12 cellular contexts compared by ENCODE assay signal in the genomic region with DNA sequence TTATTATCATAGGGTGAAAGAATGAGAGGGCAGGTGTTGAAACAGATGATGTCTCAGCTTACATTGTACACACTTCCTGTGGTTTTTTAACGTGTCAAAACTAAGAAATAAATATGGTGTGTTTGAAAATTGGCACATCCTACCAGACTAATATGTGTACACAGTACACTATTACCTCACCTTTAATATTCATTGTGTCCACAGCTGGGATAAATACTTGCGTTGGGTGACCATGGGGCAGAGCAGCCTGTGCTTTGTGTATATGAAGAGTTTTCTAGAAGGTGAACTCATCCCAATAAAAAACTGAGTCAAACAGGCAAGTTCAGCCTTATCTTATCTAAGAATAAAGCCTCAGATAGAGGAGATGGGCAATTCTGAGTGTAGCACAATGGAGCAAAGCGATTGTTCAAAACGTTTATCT. TPM values are rescaled to one million over a fixed set of nuclear protein-coding genes. Genes with fewer than 3 reads are reported as not detected.
DNase-seq lines count a peak whose midpoint lies in the region; ATAC-seq lines count a peak whose summit lies in the region.
"Had no signal": no experiment of that assay in that cellular context is flagged by ENCODE, and none has a peak within 500 bp of the region (broad histone marks: within the 10 kb centered on the region; RNA-seq: fewer than 3 reads in every experiment).

No MANE protein-coding gene starts in this region.

- POLR2A ChIA-PET in naive thymus-derived CD4-positive, alpha-beta T cell (lab: Charles Lee) = no interaction called here

- no peaks in the 10 kb centered on the region for H3K36me3 ChIP-seq in naive thymus-derived CD4-positive, alpha-beta T cell (ENCODE audit: control insufficient read depth in 2 of 3, insufficient read depth in 3 of 3, low read length in 3 of 3)
- H3K36me3 ChIP-seq: esophagus muscularis mucosa had no signal

- no peaks in the 10 kb centered on the region for H3K9me3 ChIP-seq in naive thymus-derived CD4-positive, alpha-beta T cell (ENCODE audit: control insufficient read depth in 2 of 3, low read length in 3 of 3)
- H3K9me3 ChIP-seq: esophagus muscularis mucosa had no signal

- no peak overlapping the region for H3K27ac ChIP-seq in naive thymus-derived CD4-positive, alpha-beta T cell (ENCODE audit: low read depth, low read length)
- H3K27ac ChIP-seq: esophagus muscularis mucosa had no signal

- ATAC-seq in GM19351 (IDR thresholded peaks at IDR 0.05; ENCODE audit: unreplicated experiment) (peak; percentile 87), HG03108 (IDR thresholded peaks at IDR 0.05; ENCODE audit: unreplicated experiment) (peak; percentile 92)
- ATAC-seq in naive thymus-derived CD4-positive, alpha-beta T cell = peak; percentile 74
- ATAC-seq: HCT116 had no signal

- CTCF ChIA-PET in naive thymus-derived CD4-positive, alpha-beta T cell (lab: Charles Lee) = no interaction called here

- H3K27me3 Mint-ChIP-seq in naive thymus-derived CD4-positive, alpha-beta T cell = peaks cover 0 to 4% (median 0%) of the 10 kb centered on the region in 5 donors

- peak overlapping the region in 1 of 10 donors; percentile 4 for H3K4me3 Mint-ChIP-seq in naive thymus-derived CD4-positive, alpha-beta T cell

- H3K4me1 Mint-ChIP-seq in naive thymus-derived CD4-positive, alpha-beta T cell = peaks cover 7 to 20% (median 17%) of the 10 kb centered on the region in 7 donors

- no peak overlapping the region for H3K4me3 ChIP-seq in naive thymus-derived CD4-positive, alpha-beta T cell (ENCODE audit: low read length)
- H3K4me3 ChIP-seq: esophagus muscularis mucosa had no signal

- peak; percentile 94 for DNase-seq in NCI-H748 (lab: John Stamatoyannopoulos, UW; ENCODE audit: unreplicated experiment)
- DNase-seq in naive thymus-derived CD4-positive, alpha-beta T cell = no peak
- DNase-seq in NAMALWA (ENCODE audit: low spot score) = no peak
- DNase-seq in activated CD8-positive, alpha-beta memory T cell treated with anti-CD3 and anti-CD28 coated beads for 24 hours = no peak
- no peak for DNase-seq in NCI-H1048 (lab: John Stamatoyannopoulos, UW)
- no peak for DNase-seq in epidermal melanocyte (ENCODE audit: insufficient read length, low spot score)
- DNase-seq: activated CD4-positive, alpha-beta T cell treated with anti-CD3 and anti-CD28 coated beads for 48 hours had no signal

- intact Hi-C loops in naive thymus-derived CD4-positive, alpha-beta T cell (cut with micrococcal nuclease) = no loop called here

- peaks cover 0 to 3% (median 0%) of the 10 kb centered on the region in 5 donors for H3K36me3 Mint-ChIP-seq in naive thymus-derived CD4-positive, alpha-beta T cell

- H3K27me3 ChIP-seq in naive thymus-derived CD4-positive, alpha-beta T cell (ENCODE audit: control insufficient read depth in 2 of 2, insufficient read depth in 2 of 2, low read length in 2 of 2) = no peaks in the 10 kb centered on the region
- H3K27me3 ChIP-seq: esophagus muscularis mucosa had no signal

- H3K9me3 Mint-ChIP-seq in naive thymus-derived CD4-positive, alpha-beta T cell = peaks cover 0 to 7% (median 0%) of the 10 kb centered on the region in 11 donors

- no peak overlapping the region for H3K27ac Mint-ChIP-seq in naive thymus-derived CD4-positive, alpha-beta T cell

- no peaks in the 10 kb centered on the region for H3K4me1 ChIP-seq in naive thymus-derived CD4-positive, alpha-beta T cell (ENCODE audit: control insufficient read depth in 2 of 2, insufficient read depth in 2 of 2, low read length in 2 of 2)

RNA-seq across cellular contexts. Expression of a gene that starts 17.3 kb away (rescaled TPM):
- total RNA-seq in naive thymus-derived CD4-positive, alpha-beta T cell = under 1 TPM in 1 of 5 experiments, not detected in 4; 0.12 TPM
- not detected for polyA plus RNA-seq in naive thymus-derived CD4-positive, alpha-beta T cell
- polyA plus RNA-seq: neural cell had no signal
